10 cellular contexts compared by ENCODE assay signal in the genomic region with DNA sequence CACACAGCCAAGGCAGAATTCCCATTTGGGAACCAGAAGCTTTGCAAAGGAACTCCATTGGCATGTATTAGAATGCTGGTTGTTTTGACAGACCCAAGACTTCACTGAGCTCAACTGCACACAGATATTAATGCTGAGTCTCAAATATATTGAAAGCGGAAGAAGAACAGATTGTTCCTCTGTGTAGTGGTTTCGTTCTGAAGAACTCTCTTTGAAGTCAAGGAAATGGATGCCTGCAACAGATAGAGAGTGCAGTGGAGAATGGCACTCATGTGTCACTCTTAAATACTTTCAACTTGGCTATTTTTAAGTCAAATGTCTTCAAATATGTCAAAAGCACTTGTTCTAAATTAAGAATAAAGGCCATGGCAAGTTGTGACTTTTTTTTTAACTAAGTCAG.
DNase-seq lines count a peak whose midpoint lies in the region; ATAC-seq and TF ChIP-seq lines count a peak whose summit lies in the region.
"Had no signal": no experiment of that assay in that cellular context is flagged by ENCODE, and none has a peak within 500 bp of the region (broad histone marks: within the 10 kb centered on the region; RNA-seq: fewer than 3 reads in every experiment).

No MANE protein-coding gene starts in this region.

- no peaks in the 10 kb centered on the region for H3K9me3 ChIP-seq in vagina
- H3K9me3 ChIP-seq in suprapubic skin, result no peaks in the 10 kb centered on the region

- DNase-seq in left cardiac atrium, result no peak
- no peak for DNase-seq in vagina (ENCODE audit: extremely low spot score in 2 of 2)
- DNase-seq in stimulated activated CD4-positive, alpha-beta T cell treated with anti-CD3 and anti-CD28 coated beads, Interleukin-15, amount 100 ng/mL, for 24 hours, result no peak
- no peak for DNase-seq in suprapubic skin (ENCODE audit: low spot score in 2 of 2)
- no peak for DNase-seq in activated CD4-positive, alpha-beta memory T cell treated with anti-CD3 and anti-CD28 coated beads for 36 hours
- DNase-seq: head of caudate nucleus, right cardiac atrium had no signal

- peaks cover 13% of the 10 kb centered on the region for H3K9me3 Mint-ChIP-seq in activated CD4-positive, alpha-beta memory T cell treated with anti-CD3 and anti-CD28 coated beads for 36 hours

- no peak overlapping the region for H3K4me3 Mint-ChIP-seq in activated CD4-positive, alpha-beta memory T cell treated with anti-CD3 and anti-CD28 coated beads for 36 hours

- peak; percentile 100 for ATAC-seq in GM18519 (IDR thresholded peaks at IDR 0.05; ENCODE audit: low FRiP score, unreplicated experiment)
- peak; percentile 98 for ATAC-seq in GM21528 (IDR thresholded peaks at IDR 0.05; ENCODE audit: low FRiP score, unreplicated experiment)
- ATAC-seq in HG03520 (IDR thresholded peaks at IDR 0.05; ENCODE audit: unreplicated experiment), result peak; percentile 100
- ATAC-seq in left cardiac atrium, result peak; percentile 47 to 84

- no peak for TF ChIP-seq CTCF in vagina (IDR thresholded peaks at IDR 0.05)
- no peak for TF ChIP-seq CTCF in suprapubic skin (IDR thresholded peaks at IDR 0.05)

- intact Hi-C loops in left cardiac atrium (cut with DNase I) (no loop called here), vagina (cut with DNase I) (no loop called here)
- intact Hi-C loops in activated CD4-positive, alpha-beta memory T cell treated with anti-CD3 and anti-CD28 coated beads for 36 hours (cut with micrococcal nuclease), result loop anchor here (1.0 kb wide), 1 partner anchor 140 kb away; no protein-coding TSS in a partner anchor

- H3K27ac ChIP-seq in vagina, result no peak overlapping the region
- H3K27ac ChIP-seq in suprapubic skin, result no peak overlapping the region

- H3K36me3 Mint-ChIP-seq in activated CD4-positive, alpha-beta memory T cell treated with anti-CD3 and anti-CD28 coated beads for 36 hours, result peaks cover 16% of the 10 kb centered on the region

- TF ChIP-seq POLR2A in vagina (IDR thresholded peaks at IDR 0.05) (no peak), suprapubic skin (IDR thresholded peaks at IDR 0.05) (no peak)

- H3K36me3 ChIP-seq in vagina (no peaks in the 10 kb centered on the region), suprapubic skin (no peaks in the 10 kb centered on the region)

- H3K27me3 ChIP-seq in vagina (no peaks in the 10 kb centered on the region), suprapubic skin (no peaks in the 10 kb centered on the region)

- H3K4me3 ChIP-seq in vagina (no peak overlapping the region), suprapubic skin (no peak overlapping the region)

- no peak overlapping the region for H3K27ac Mint-ChIP-seq in activated CD4-positive, alpha-beta memory T cell treated with anti-CD3 and anti-CD28 coated beads for 36 hours

- H3K4me1 Mint-ChIP-seq in activated CD4-positive, alpha-beta memory T cell treated with anti-CD3 and anti-CD28 coated beads for 36 hours (ENCODE audit: low read depth), result peaks cover 23% of the 10 kb centered on the region

- TF ChIP-seq EP300 in suprapubic skin (IDR thresholded peaks at IDR 0.05), result no peak

- POLR2A ChIA-PET in activated CD4-positive, alpha-beta memory T cell treated with anti-CD3 and anti-CD28 coated beads for 36 hours (lab: Charles Lee), result no interaction called here

- 63% methylated on average over 2 of the region's 2 CpGs for WGBS in suprapubic skin

- no peaks in the 10 kb centered on the region for H3K4me1 ChIP-seq in vagina
- H3K4me1 ChIP-seq in suprapubic skin, result no peaks in the 10 kb centered on the region

- CTCF ChIA-PET in activated CD4-positive, alpha-beta memory T cell treated with anti-CD3 and anti-CD28 coated beads for 36 hours (lab: Charles Lee), result interaction anchor here (1.3 kb wide), 1 partner anchor 140 kb away, joined by 4 read pairs; no protein-coding TSS in a partner anchor

- H3K27me3 Mint-ChIP-seq in activated CD4-positive, alpha-beta memory T cell treated with anti-CD3 and anti-CD28 coated beads for 36 hours, result no peaks in the 10 kb centered on the region
